1 cellular context compared by ENCODE assay signal in the genomic region with DNA sequence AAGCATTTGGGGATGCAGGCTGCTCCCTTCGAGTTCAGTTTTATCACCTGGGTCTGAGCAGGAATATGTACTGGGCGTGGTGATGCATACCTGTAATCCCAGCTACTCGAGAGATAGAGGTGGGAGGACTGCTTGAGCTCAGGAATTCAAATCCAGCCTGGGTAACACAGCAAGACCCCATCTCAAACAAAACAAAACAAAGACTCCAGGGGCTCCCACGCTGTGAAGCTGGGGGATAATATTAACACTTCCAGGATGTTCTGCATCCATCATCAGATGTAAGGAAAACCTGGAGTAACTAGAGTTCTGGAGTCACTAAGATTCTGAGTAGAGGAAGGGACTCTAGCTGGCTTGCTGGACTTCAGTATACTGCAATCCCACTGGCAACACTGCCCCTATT.
TF ChIP-seq lines count a peak whose summit lies in the region.

No MANE protein-coding gene starts in this region.

TF ChIP-seq in H1, 55 proteins besides CTCF, POLR2A, EP300 and RAD21:
- TF ChIP-seq SP1 (IDR thresholded peaks at IDR 0.05; ENCODE audit: low read depth, low read length) (peak; percentile 89), KDM4A (IDR thresholded peaks at IDR 0.05; ENCODE audit: low read depth, low read length, severe bottlenecking) (no peak), EGR1 (IDR thresholded peaks at IDR 0.05; ENCODE audit: borderline replicate concordance, low read depth, low read length) (peak; percentile 24; the same call in 1 of the 2 replicates), HDAC2 (IDR thresholded peaks at IDR 0.05; ENCODE audit: borderline replicate concordance in 1 of 2, low read depth in 2 of 2, low read length in 2 of 2) (0 out of 4 replicates have a peak, but pooled peaks of 1 of the 2 experiments have one; percentile 77), ZNF274 (IDR thresholded peaks at IDR 0.05; ENCODE audit: borderline replicate concordance, extremely low read depth, low read length) (no peak), TEAD4 (IDR thresholded peaks at IDR 0.05; ENCODE audit: low read depth, low read length) (peak; percentile 22; the same call in 1 of the 2 replicates), RFX5 (IDR thresholded peaks at IDR 0.05; ENCODE audit: borderline replicate concordance, low read depth, low read length) (no peak)
TF ChIP-seq in H1: peak in this region for 4.
